ENCODE assay signal across 1 cellular context in the genomic region with DNA sequence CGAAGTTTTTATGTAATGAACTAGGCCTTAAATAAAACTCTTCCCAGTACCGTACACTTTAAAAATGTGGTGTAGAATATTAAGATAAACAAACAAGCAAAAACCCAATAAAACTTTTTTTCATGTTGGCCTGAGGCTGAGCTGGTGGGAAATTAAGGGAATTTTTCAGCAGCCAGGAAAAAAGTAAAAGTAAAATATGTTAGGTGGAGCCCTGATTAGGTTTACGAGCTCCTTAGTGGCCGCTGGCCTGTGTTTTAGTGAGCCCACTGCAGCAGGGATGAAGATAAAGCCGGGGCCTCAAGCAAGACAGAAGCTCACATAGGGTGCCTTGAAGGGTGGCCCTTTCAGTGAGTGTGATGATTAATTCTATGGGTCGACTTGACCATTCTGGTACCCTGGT.
TF ChIP-seq lines count a peak whose summit lies in the region.

No MANE protein-coding gene starts in this region.

TF ChIP-seq in GM23338, 12 proteins besides CTCF, POLR2A, EP300 and RAD21 (continued from another document):
- TF ChIP-seq, protein P1, sequence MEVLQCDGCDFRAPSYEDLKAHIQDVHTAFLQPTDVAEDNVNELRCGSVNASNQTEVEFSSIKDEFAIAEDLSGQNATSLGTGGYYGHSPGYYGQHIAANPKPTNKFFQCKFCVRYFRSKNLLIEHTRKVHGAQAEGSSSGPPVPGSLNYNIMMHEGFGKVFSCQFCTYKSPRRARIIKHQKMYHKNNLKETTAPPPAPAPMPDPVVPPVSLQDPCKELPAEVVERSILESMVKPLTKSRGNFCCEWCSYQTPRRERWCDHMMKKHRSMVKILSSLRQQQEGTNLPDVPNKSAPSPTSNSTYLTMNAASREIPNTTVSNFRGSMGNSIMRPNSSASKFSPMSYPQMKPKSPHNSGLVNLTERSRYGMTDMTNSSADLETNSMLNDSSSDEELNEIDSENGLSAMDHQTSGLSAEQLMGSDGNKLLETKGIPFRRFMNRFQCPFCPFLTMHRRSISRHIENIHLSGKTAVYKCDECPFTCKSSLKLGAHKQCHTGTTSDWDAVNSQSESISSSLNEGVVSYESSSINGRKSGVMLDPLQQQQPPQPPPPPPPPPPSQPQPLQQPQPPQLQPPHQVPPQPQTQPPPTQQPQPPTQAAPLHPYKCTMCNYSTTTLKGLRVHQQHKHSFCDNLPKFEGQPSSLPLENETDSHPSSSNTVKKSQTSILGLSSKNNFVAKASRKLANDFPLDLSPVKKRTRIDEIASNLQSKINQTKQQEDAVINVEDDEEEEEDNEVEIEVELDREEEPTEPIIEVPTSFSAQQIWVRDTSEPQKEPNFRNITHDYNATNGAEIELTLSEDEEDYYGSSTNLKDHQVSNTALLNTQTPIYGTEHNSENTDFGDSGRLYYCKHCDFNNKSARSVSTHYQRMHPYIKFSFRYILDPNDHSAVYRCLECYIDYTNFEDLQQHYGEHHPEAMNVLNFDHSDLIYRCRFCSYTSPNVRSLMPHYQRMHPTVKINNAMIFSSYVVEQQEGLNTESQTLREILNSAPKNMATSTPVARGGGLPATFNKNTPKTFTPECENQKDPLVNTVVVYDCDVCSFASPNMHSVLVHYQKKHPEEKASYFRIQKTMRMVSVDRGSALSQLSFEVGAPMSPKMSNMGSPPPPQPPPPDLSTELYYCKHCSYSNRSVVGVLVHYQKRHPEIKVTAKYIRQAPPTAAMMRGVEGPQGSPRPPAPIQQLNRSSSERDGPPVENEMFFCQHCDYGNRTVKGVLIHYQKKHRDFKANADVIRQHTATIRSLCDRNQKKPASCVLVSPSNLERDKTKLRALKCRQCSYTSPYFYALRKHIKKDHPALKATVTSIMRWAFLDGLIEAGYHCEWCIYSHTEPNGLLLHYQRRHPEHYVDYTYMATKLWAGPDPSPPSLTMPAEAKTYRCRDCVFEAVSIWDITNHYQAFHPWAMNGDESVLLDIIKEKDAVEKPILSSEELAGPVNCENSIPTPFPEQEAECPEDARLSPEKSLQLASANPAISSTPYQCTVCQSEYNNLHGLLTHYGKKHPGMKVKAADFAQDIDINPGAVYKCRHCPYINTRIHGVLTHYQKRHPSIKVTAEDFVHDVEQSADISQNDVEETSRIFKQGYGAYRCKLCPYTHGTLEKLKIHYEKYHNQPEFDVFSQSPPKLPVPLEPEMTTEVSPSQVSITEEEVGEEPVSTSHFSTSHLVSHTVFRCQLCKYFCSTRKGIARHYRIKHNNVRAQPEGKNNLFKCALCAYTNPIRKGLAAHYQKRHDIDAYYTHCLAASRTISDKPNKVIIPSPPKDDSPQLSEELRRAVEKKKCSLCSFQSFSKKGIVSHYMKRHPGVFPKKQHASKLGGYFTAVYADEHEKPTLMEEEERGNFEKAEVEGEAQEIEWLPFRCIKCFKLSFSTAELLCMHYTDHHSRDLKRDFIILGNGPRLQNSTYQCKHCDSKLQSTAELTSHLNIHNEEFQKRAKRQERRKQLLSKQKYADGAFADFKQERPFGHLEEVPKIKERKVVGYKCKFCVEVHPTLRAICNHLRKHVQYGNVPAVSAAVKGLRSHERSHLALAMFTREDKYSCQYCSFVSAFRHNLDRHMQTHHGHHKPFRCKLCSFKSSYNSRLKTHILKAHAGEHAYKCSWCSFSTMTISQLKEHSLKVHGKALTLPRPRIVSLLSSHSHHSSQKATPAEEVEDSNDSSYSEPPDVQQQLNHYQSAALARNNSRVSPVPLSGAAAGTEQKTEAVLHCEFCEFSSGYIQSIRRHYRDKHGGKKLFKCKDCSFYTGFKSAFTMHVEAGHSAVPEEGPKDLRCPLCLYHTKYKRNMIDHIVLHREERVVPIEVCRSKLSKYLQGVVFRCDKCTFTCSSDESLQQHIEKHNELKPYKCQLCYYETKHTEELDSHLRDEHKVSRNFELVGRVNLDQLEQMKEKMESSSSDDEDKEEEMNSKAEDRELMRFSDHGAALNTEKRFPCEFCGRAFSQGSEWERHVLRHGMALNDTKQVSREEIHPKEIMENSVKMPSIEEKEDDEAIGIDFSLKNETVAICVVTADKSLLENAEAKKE (CRISPR knock-in tag; IDR thresholded peaks at IDR 0.05) = no peak
- TF ChIP-seq EZH2phosphoT487 (IDR thresholded peaks at IDR 0.05; ENCODE audit: unreplicated experiment) (no peak), POLR2AphosphoS5 (IDR thresholded peaks at IDR 0.05; ENCODE audit: low read depth) (no peak), EZH2 (IDR thresholded peaks at IDR 0.05; ENCODE audit: low read depth, unreplicated experiment) (no peak), NANOG (IDR thresholded peaks at IDR 0.05; ENCODE audit: borderline replicate concordance) (no peak), ZNF114 (CRISPR knock-in tag; IDR thresholded peaks at IDR 0.05) (no peak), CREB1 (CRISPR knock-in tag; IDR thresholded peaks at IDR 0.05; ENCODE audit: low read depth) (no peak), ZNF331 (CRISPR knock-in tag; IDR thresholded peaks at IDR 0.05; ENCODE audit: low read depth) (no peak), STAT1 (IDR thresholded peaks at IDR 0.05; ENCODE audit: unreplicated experiment) (no peak)
- TF ChIP-seq, protein P2, sequence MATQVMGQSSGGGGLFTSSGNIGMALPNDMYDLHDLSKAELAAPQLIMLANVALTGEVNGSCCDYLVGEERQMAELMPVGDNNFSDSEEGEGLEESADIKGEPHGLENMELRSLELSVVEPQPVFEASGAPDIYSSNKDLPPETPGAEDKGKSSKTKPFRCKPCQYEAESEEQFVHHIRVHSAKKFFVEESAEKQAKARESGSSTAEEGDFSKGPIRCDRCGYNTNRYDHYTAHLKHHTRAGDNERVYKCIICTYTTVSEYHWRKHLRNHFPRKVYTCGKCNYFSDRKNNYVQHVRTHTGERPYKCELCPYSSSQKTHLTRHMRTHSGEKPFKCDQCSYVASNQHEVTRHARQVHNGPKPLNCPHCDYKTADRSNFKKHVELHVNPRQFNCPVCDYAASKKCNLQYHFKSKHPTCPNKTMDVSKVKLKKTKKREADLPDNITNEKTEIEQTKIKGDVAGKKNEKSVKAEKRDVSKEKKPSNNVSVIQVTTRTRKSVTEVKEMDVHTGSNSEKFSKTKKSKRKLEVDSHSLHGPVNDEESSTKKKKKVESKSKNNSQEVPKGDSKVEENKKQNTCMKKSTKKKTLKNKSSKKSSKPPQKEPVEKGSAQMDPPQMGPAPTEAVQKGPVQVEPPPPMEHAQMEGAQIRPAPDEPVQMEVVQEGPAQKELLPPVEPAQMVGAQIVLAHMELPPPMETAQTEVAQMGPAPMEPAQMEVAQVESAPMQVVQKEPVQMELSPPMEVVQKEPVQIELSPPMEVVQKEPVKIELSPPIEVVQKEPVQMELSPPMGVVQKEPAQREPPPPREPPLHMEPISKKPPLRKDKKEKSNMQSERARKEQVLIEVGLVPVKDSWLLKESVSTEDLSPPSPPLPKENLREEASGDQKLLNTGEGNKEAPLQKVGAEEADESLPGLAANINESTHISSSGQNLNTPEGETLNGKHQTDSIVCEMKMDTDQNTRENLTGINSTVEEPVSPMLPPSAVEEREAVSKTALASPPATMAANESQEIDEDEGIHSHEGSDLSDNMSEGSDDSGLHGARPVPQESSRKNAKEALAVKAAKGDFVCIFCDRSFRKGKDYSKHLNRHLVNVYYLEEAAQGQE (IDR thresholded peaks at IDR 0.05; ENCODE audit: unreplicated experiment) = no peak
- TF ChIP-seq, protein P3, sequence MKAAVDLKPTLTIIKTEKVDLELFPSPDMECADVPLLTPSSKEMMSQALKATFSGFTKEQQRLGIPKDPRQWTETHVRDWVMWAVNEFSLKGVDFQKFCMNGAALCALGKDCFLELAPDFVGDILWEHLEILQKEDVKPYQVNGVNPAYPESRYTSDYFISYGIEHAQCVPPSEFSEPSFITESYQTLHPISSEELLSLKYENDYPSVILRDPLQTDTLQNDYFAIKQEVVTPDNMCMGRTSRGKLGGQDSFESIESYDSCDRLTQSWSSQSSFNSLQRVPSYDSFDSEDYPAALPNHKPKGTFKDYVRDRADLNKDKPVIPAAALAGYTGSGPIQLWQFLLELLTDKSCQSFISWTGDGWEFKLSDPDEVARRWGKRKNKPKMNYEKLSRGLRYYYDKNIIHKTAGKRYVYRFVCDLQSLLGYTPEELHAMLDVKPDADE (IDR thresholded peaks at IDR 0.05) = no peak
